ENCODE assay signal across 7 cellular contexts in the genomic region with DNA sequence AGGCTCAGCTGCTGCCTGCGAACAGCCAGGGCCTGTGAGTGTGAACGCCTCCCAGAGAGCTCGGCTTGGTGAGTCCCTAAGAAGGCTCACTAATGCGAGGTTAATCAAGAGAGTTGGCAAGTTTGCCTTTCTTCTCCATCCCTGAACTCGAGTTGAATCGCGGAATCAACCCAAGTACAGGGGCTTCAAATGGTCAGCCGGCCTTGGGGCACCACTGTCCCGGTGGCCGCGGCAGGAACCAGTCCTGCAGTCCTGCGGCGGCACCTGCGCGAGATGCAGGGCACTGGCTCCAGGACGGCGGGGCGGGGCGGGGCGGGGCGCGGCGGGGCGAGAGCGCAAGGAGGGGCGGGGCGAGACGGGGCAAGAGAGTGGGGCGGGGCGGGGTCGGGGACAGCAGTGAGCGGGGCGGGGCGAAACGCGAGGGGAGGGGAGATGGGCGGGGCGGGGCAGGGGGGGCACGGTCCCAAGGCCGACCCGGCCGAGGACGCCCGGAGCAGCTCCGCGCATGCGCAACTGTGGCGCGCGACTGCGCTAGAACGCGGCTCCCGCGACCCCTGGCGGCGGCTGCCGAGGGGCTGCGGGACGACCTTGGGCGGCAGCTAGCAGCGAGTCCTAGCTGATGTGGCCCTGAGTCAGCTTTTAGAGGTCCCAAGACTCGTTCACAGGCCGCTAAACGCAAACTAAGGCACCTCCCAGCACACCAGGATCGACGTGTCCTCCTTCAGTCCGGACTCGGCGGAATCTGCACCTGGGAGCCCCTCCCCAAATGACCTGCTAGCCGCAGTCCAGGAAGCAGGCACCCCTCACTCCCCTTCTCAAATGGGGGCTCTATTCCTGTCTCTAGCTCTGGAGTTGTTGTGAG. TPM values are rescaled to one million over a fixed set of nuclear protein-coding genes. Genes with fewer than 3 reads are reported as not detected.
A peak's percentile ranks its signal among the peaks of the same experiment; 100 is the strongest.
DNase-seq lines count a peak whose midpoint lies in the region; ATAC-seq, FAIRE-seq and TF ChIP-seq lines count a peak whose summit lies in the region.

No MANE protein-coding gene starts in this region.

- no peaks in the 10 kb centered on the region for H3K36me3 ChIP-seq in astrocyte (ENCODE audit: insufficient read depth, low read length)

- DNase-seq in NCI-H146 treated with DMSO at 0.1 percent for 48 hours (lab: John Stamatoyannopoulos, UW; ENCODE audit: unreplicated experiment) (peak; percentile 76), T-helper 2 cell (peak; percentile 90 to 96 (median 92)), astrocyte (ENCODE audit: low read depth) (peak; percentile 61), hippocampal formation (lab: John Stamatoyannopoulos, UW) (peak; percentile 89 to 90), retinal pigment epithelial cell (ENCODE audit: low read depth) (peak; percentile 56)

- peak overlapping the region; percentile 54 for H3K27ac Mint-ChIP-seq in astrocyte (ENCODE audit: unreplicated experiment)

- H3K9ac ChIP-seq in astrocyte (ENCODE audit: low read length) = peak overlapping the region; percentile 85

- no peaks in the 10 kb centered on the region for H3K27me3 Mint-ChIP-seq in astrocyte (ENCODE audit: low read depth, unreplicated experiment)

- peaks cover 3% of the 10 kb centered on the region for H4K20me1 ChIP-seq in astrocyte (ENCODE audit: insufficient read depth, low read length)

- no peak for FAIRE-seq in astrocyte (lab: Jason Lieb, UNC)

- H3K4me3 Mint-ChIP-seq in astrocyte (ENCODE audit: unreplicated experiment) = peak overlapping the region; percentile 69

- H2AFZ ChIP-seq in astrocyte (ENCODE audit: low read depth, low read length) = peak overlapping the region; percentile 99

- no peaks in the 10 kb centered on the region for H3K79me2 ChIP-seq in astrocyte (ENCODE audit: insufficient read depth, low read length)

- peaks cover 4% of the 10 kb centered on the region for H3K9me3 Mint-ChIP-seq in astrocyte (ENCODE audit: unreplicated experiment)

- no peaks in the 10 kb centered on the region for H3K27me3 ChIP-seq in astrocyte (ENCODE audit: insufficient read depth, low read length)

- peaks cover 3% of the 10 kb centered on the region for H3K4me1 Mint-ChIP-seq in astrocyte (ENCODE audit: low read depth, unreplicated experiment)

- TF ChIP-seq CTCF in astrocyte (IDR thresholded peaks at IDR 0.05; ENCODE audit: insufficient read depth, low read depth, low read length) = peak; percentile 51
- TF ChIP-seq CTCF in retinal pigment epithelial cell (conservative IDR thresholded peaks at IDR 0.05; ENCODE audit: low read depth, low read length) = peak; percentile 77

- H3K4me1 ChIP-seq in astrocyte (ENCODE audit: insufficient read depth, low read length) = no peaks in the 10 kb centered on the region

- H3K27ac ChIP-seq in astrocyte (ENCODE audit: low read depth, low read length) = peak overlapping the region; percentile 57

- peaks cover 5% of the 10 kb centered on the region for H3K36me3 Mint-ChIP-seq in astrocyte (ENCODE audit: low read depth, unreplicated experiment)

- peak; percentile 89 for ATAC-seq in GM18498 (IDR thresholded peaks at IDR 0.05; ENCODE audit: unreplicated experiment)
- ATAC-seq in HG02884 (IDR thresholded peaks at IDR 0.05; ENCODE audit: unreplicated experiment) = peak; percentile 81

- peak overlapping the region; percentile 95 for H3K4me2 ChIP-seq in astrocyte (ENCODE audit: low read length)

- H3K9me3 ChIP-seq in astrocyte (ENCODE audit: insufficient read depth, low read depth, low read length) = no peaks in the 10 kb centered on the region

- H3K4me3 ChIP-seq in astrocyte (ENCODE audit: insufficient read depth, low read depth, low read length) (peak overlapping the region; percentile 72), retinal pigment epithelial cell (ENCODE audit: low read length) (peak overlapping the region; percentile 57)

RNA-seq across cellular contexts. Expression of gene TTC7B, which starts 58.0 kb away (rescaled TPM):
- total RNA-seq in astrocyte = 42.1 TPM in 2 replicates

Comparison
In these comparisons a context has a peak if more than half of its experiments do, and no peak if none do; other contexts are left out.
1. Peak in every context shown above with its lines: DNase-seq, ATAC-seq, H3K4me3 ChIP-seq and H3K27ac ChIP-seq.